Comparison of ENCODE assay signal across 21 cellular contexts in genomic region chr3:13211605-13212210, GRCh38.
DNase-seq lines count a peak whose midpoint lies in the region; ATAC-seq, FAIRE-seq and TF ChIP-seq lines count a peak whose summit lies in the region.
"Had no signal": no experiment of that assay in that cellular context is flagged by ENCODE, and none has a peak within 500 bp of the region (broad histone marks: within the 10 kb centered on the region; RNA-seq: fewer than 3 reads in every experiment).

No MANE protein-coding gene starts in this region.

- H3K4me2 ChIP-seq in HepG2 (ENCODE audit: low read depth, low read length) (no peak overlapping the region), neural progenitor cell (no peak overlapping the region), Karpas-422 (ENCODE audit: low read depth, low read length, poor library complexity, severe bottlenecking) (no peak overlapping the region)
- H3K4me2 ChIP-seq: A549 had no signal

- in situ Hi-C loops in HepG2 (cut with HindIII; ENCODE audit: extremely low pct_ligation_motif_present, low pct_unique_long_range_greater_than_20kb), result no loop called here

- H2AFZ ChIP-seq in HepG2 (ENCODE audit: low read length) (no peak overlapping the region), neural progenitor cell (replicated peaks) (no peak overlapping the region), Karpas-422 (ENCODE audit: low read length) (no peak overlapping the region)
- H2AFZ ChIP-seq: GM23248 had no signal

- H3K27ac ChIP-seq in HepG2 (ENCODE audit: extremely low read length, insufficient read depth, low read length) (no peak overlapping the region), neural progenitor cell (no peak overlapping the region), Karpas-422 (ENCODE audit: low read length) (no peak overlapping the region)
- H3K27ac ChIP-seq: 22Rv1, A549, C4-2B, GM23248 had no signal

- H3K9ac ChIP-seq in HepG2 (ENCODE audit: insufficient read depth, low read depth, low read length) (no peak overlapping the region), neural progenitor cell (no peak overlapping the region), Karpas-422 (ENCODE audit: low read length) (no peak overlapping the region)
- H3K9ac ChIP-seq: GM23248 had no signal

- BruUV-seq in HepG2 (replicated peaks; lab: Mats Ljungman, UMichigan), result no TSS peak

- no peak for FAIRE-seq in HepG2 (lab: Jason Lieb, UNC)
- FAIRE-seq: A549 had no signal

- no peak for TF ChIP-seq CTCF in chondrocyte (IDR thresholded peaks at IDR 0.05)
- TF ChIP-seq CTCF in HepG2 (CRISPR knock-in tag; IDR thresholded peaks at IDR 0.05), result no peak
- no peak for TF ChIP-seq CTCF in neural progenitor cell (IDR thresholded peaks at IDR 0.05)

- H3K9me3 ChIP-seq in T-helper 17 cell (ENCODE audit: control insufficient read depth, low read length, poor library complexity, severe bottlenecking) (no peaks in the 10 kb centered on the region), HepG2 (ENCODE audit: low read length) (no peaks in the 10 kb centered on the region), neural progenitor cell (ENCODE audit: low read depth) (no peaks in the 10 kb centered on the region), Karpas-422 (ENCODE audit: low read length) (no peaks in the 10 kb centered on the region)
- H3K9me3 ChIP-seq: A549, Caco-2 had no signal

- no peaks in the 10 kb centered on the region for H3K4me1 ChIP-seq in HepG2 (ENCODE audit: insufficient read depth, low read length)
- peaks cover 8% of the 10 kb centered on the region for H3K4me1 ChIP-seq in neural progenitor cell
- H3K4me1 ChIP-seq in Karpas-422 (ENCODE audit: low read length), result no peaks in the 10 kb centered on the region
- H3K4me1 ChIP-seq: Caco-2 had no signal

- H3K27ac Mint-ChIP-seq in T-helper 17 cell, result peak overlapping the region; percentile 63
- no peak overlapping the region for H3K27ac Mint-ChIP-seq in chondrocyte (ENCODE audit: unreplicated experiment)
- H3K27ac Mint-ChIP-seq in neural progenitor cell, result peak overlapping the region; percentile 90
- H3K27ac Mint-ChIP-seq: CD4-positive, alpha-beta T cell; HFFc6 had no signal

- H3K27me3 ChIP-seq in HepG2 (ENCODE audit: control insufficient read depth in 1 of 2, insufficient read depth in 2 of 2, low read length in 2 of 2), result no peaks in the 10 kb centered on the region
- no peaks in the 10 kb centered on the region for H3K27me3 ChIP-seq in neural progenitor cell
- H3K27me3 ChIP-seq in Karpas-422 (ENCODE audit: low read length), result no peaks in the 10 kb centered on the region

- intact Hi-C loops in HepG2 (cut with micrococcal nuclease; ENCODE audit: unreplicated experiment), result no loop called here

- TF ChIP-seq EP300 in HepG2 (IDR thresholded peaks at IDR 0.05; ENCODE audit: low read depth in 2 of 2, low read length in 2 of 2), result no peak
- TF ChIP-seq EP300 in HepG2 (CRISPR knock-in tag; IDR thresholded peaks at IDR 0.05; ENCODE audit: borderline replicate concordance), result no peak

- H3K4me3 Mint-ChIP-seq in T-helper 17 cell, result no peak overlapping the region
- H3K4me3 Mint-ChIP-seq in chondrocyte (ENCODE audit: unreplicated experiment), result no peak overlapping the region
- no peak overlapping the region for H3K4me3 Mint-ChIP-seq in neural progenitor cell
- H3K4me3 Mint-ChIP-seq: CD4-positive, alpha-beta T cell; HFFc6 had no signal

- CTCF ChIA-PET in HepG2 (lab: Yijun Ruan, JAX; ENCODE audit: low intra/inter-chr PET ratio, low total read pairs), result no interaction called here

- H3K4me1 Mint-ChIP-seq in T-helper 17 cell (peaks cover 2% of the 10 kb centered on the region), chondrocyte (ENCODE audit: low read depth) (peaks cover 3% of the 10 kb centered on the region), neural progenitor cell (peaks cover 16% of the 10 kb centered on the region)

- H3K9me2 ChIP-seq in Karpas-422 (replicated peaks; ENCODE audit: insufficient read depth, low read length), result no peaks in the 10 kb centered on the region

- TF ChIP-seq POLR2A in HepG2 (IDR thresholded peaks at IDR 0.05; ENCODE audit: insufficient read depth in 1 of 2, low read depth in 2 of 2, low read length in 2 of 2), result no peak

- no peaks in the 10 kb centered on the region for H3F3A ChIP-seq in neural progenitor cell (ENCODE audit: low read depth)

- H3K36me3 ChIP-seq in HepG2 (replicated peaks in 1 of 2; ENCODE audit: control insufficient read depth in 1 of 2, insufficient read depth in 2 of 2, low read length in 2 of 2), result peaks cover 2 to 16% of the 10 kb centered on the region in 2 experiments; a peak in 1 of 5 replicates
- no peaks in the 10 kb centered on the region for H3K36me3 ChIP-seq in neural progenitor cell
- H3K36me3 ChIP-seq in Karpas-422 (ENCODE audit: insufficient read depth, low read length), result no peaks in the 10 kb centered on the region

- no peak for TF ChIP-seq RAD21 in HepG2 (CRISPR knock-in tag; IDR thresholded peaks at IDR 0.05)

- H3K27me3 Mint-ChIP-seq in T-helper 17 cell (peaks cover 43% of the 10 kb centered on the region), chondrocyte (ENCODE audit: low read depth) (peaks cover 25% of the 10 kb centered on the region), neural progenitor cell (ENCODE audit: insufficient read depth, low read depth) (peaks cover 13% of the 10 kb centered on the region)

- POLR2A ChIA-PET in HepG2 (lab: Yijun Ruan, JAX), result no interaction called here

- H4K20me1 ChIP-seq in HepG2 (ENCODE audit: insufficient read depth, low read length), result 0 out of 2 replicates have a peak, but pooled peaks cover 4% of the 10 kb centered on the region
- H4K20me1 ChIP-seq in neural progenitor cell (ENCODE audit: low read depth), result no peaks in the 10 kb centered on the region
- H4K20me1 ChIP-seq in Karpas-422 (ENCODE audit: insufficient read depth, low read depth, low read length), result peaks cover 69% of the 10 kb centered on the region; the same call in 1 of the 2 replicates

- H3K9me3 Mint-ChIP-seq in chondrocyte (ENCODE audit: low read depth) (no peaks in the 10 kb centered on the region), neural progenitor cell (no peaks in the 10 kb centered on the region)
- H3K9me3 Mint-ChIP-seq: CD4-positive, alpha-beta T cell; HFFc6 had no signal

- H3K4me3 ChIP-seq in HepG2 (replicated peaks in 1 of 3; ENCODE audit: insufficient read depth in 1 of 3, low read depth in 2 of 3, low read length in 3 of 3) (no peak overlapping the region), neural progenitor cell (no peak overlapping the region), Karpas-422 (ENCODE audit: low read length) (no peak overlapping the region)
- H3K4me3 ChIP-seq: A549, GM23248 had no signal

- no peaks in the 10 kb centered on the region for H3K36me3 Mint-ChIP-seq in T-helper 17 cell (ENCODE audit: low read depth)
- H3K36me3 Mint-ChIP-seq in chondrocyte (ENCODE audit: low read depth), result no peaks in the 10 kb centered on the region
- H3K36me3 Mint-ChIP-seq in neural progenitor cell, result no peaks in the 10 kb centered on the region

- no peak for ATAC-seq in T-helper 17 cell
- no peak for ATAC-seq in HepG2
- ATAC-seq in HG03457 (IDR thresholded peaks at IDR 0.05; ENCODE audit: unreplicated experiment), result no peak
- ATAC-seq: A549, HCT116 had no signal

- H3K79me2 ChIP-seq in HepG2 (ENCODE audit: insufficient read depth, low read length) (no peaks in the 10 kb centered on the region), neural progenitor cell (ENCODE audit: low read depth) (no peaks in the 10 kb centered on the region), Karpas-422 (ENCODE audit: low read length) (no peaks in the 10 kb centered on the region)

- DNase-seq in T-helper 17 cell, result no peak
- DNase-seq in chondrocyte (ENCODE audit: low spot score), result peak; percentile 83
- no peak for DNase-seq in HepG2 (ENCODE audit: low spot score)
- no peak for DNase-seq in neural progenitor cell (ENCODE audit: low spot score)
- no peak for DNase-seq in Karpas-422
- no peak for DNase-seq in activated CD4-positive, alpha-beta T cell treated with anti-CD3 and anti-CD28 coated beads for 1 hour
- DNase-seq in HuH-7 (ENCODE audit: low spot score), result no peak
- DNase-seq: AML-193; Caco-2; CD4-positive, alpha-beta T cell; DMS153; DMS79; GDM1; GM23248; H7; HFFc6 had no signal

- WGBS in HepG2 (ENCODE audit: low lambda C conversion rate), result 96% methylated on average over 15 of the region's 16 CpGs

TF ChIP-seq in HepG2, 621 proteins besides CTCF, POLR2A, EP300 and RAD21 (continues in another document):
- TF ChIP-seq ZNF687 (CRISPR knock-in tag; IDR thresholded peaks at IDR 0.05), result 0 out of 2 replicates have a peak, but pooled peaks have one; percentile 16
- TF ChIP-seq ZNF768 (CRISPR knock-in tag; IDR thresholded peaks at IDR 0.05), result peak; percentile 92
